8 cellular contexts compared by ENCODE assay signal in genomic region chr9:111631071-111631971, GRCh38. TPM values are rescaled to one million over a fixed set of nuclear protein-coding genes. Genes with fewer than 3 reads are reported as not detected.
A peak's percentile ranks its signal among the peaks of the same experiment; 100 is the strongest.
DNase-seq lines count a peak whose midpoint lies in the region; ATAC-seq and TF ChIP-seq lines count a peak whose summit lies in the region.

Gene DNAJC25, plus strand, starts transcription at chr9:111631334. Its CDS starts 74 bp downstream, at chr9:111631408.

- H3K4me2 ChIP-seq in GM23338 (peak within 1 kb of the TSS; percentile 86), fibroblast of lung (ENCODE audit: extremely low read depth, insufficient read depth, low read length) (peak within 1 kb of the TSS; percentile 97)

- POLR2A ChIA-PET in naive thymus-derived CD4-positive, alpha-beta T cell (lab: Charles Lee), result interaction anchor here (0.6 to 1.9 kb wide), 15 partner anchors 20 to 1644 kb away, joined by 3 to 11 read pairs (median 3); partner anchors contain the start of genes CDC26, ECPAS, GNG10 and SNX30

- H3K79me2 ChIP-seq in GM23338 (replicated peaks; ENCODE audit: insufficient read depth) (peaks cover 48% of the 10 kb centered on the region), fibroblast of lung (ENCODE audit: control insufficient read depth, insufficient read depth, low read length) (peaks cover 49% of the 10 kb centered on the region)

- peak within 1 kb of the TSS; percentile 79 for H3K27ac Mint-ChIP-seq in GM23338
- H3K27ac Mint-ChIP-seq in naive thymus-derived CD4-positive, alpha-beta T cell, result peak within 1 kb of the TSS; percentile 78 to 95 (median 89)
- peak within 1 kb of the TSS; percentile 81 for H3K27ac Mint-ChIP-seq in stimulated activated memory B cell treated with anti-CD40 and anti-IgM and Interleukin-4, amounts not matched to agents 10 μg/mL and 1 μg/mL and 100 μg/mL, for 72 hours

- H3K4me1 ChIP-seq in GM23338 (ENCODE audit: insufficient read depth), result peaks cover 8% of the 10 kb centered on the region
- H3K4me1 ChIP-seq in fibroblast of lung (ENCODE audit: control insufficient read depth, extremely low read depth, insufficient read depth, low read length), result peaks cover 2% of the 10 kb centered on the region
- peaks cover 14 to 21% of the 10 kb centered on the region in 2 donors for H3K4me1 ChIP-seq in naive thymus-derived CD4-positive, alpha-beta T cell (ENCODE audit: control insufficient read depth in 2 of 2, insufficient read depth in 2 of 2, low read length in 2 of 2)

- TF ChIP-seq CTCF in GM23338 (conservative IDR thresholded peaks at IDR 0.05; ENCODE audit: low read depth in 2 of 2), result no peak
- TF ChIP-seq CTCF in fibroblast of lung (conservative IDR thresholded peaks at IDR 0.05 in 1 of 2, IDR thresholded peaks at IDR 0.05 in 1 of 2; ENCODE audit: low read depth in 1 of 2, low read length in 2 of 2), result no peak

- H3K4me1 Mint-ChIP-seq in GM23338, result peaks cover 30% of the 10 kb centered on the region
- H3K4me1 Mint-ChIP-seq in naive thymus-derived CD4-positive, alpha-beta T cell, result peaks cover 29 to 57% (median 47%) of the 10 kb centered on the region in 7 donors
- peaks cover 41% of the 10 kb centered on the region for H3K4me1 Mint-ChIP-seq in stimulated activated memory B cell treated with anti-CD40 and anti-IgM and Interleukin-4, amounts not matched to agents 10 μg/mL and 1 μg/mL and 100 μg/mL, for 72 hours

- H3F3A ChIP-seq in GM23338 (replicated peaks; ENCODE audit: low read depth), result no peaks in the 10 kb centered on the region

- no peaks in the 10 kb centered on the region for H3K27me3 ChIP-seq in GM23338 (ENCODE audit: insufficient read depth)
- no peaks in the 10 kb centered on the region for H3K27me3 ChIP-seq in fibroblast of lung (ENCODE audit: control insufficient read depth, insufficient read depth, low read length)
- no peaks in the 10 kb centered on the region for H3K27me3 ChIP-seq in naive thymus-derived CD4-positive, alpha-beta T cell (ENCODE audit: control insufficient read depth in 2 of 2, insufficient read depth in 2 of 2, low read length in 2 of 2)

- intact Hi-C loops in naive thymus-derived CD4-positive, alpha-beta T cell (cut with micrococcal nuclease), result loop anchor here (1.0 to 10.0 kb wide), 17 partner anchors 31 to 1709 kb away; partner anchors contain the start of genes INIP (in 2 of the 2), PTBP3 (in 2 of the 2), SNX30 (in 2 of the 2) and ZNF483 (in 2 of the 2)

- DNase-seq in Daoy (ENCODE audit: low read depth), result peak; percentile 100
- peak; percentile 99 for DNase-seq in GM23338 (ENCODE audit: low spot score)
- DNase-seq in Kasumi-1 (lab: John Stamatoyannopoulos, UW), result peak; percentile 98
- DNase-seq in RKO (ENCODE audit: low spot score), result peak; percentile 100
- DNase-seq in activated T-helper 1 cell treated with anti-CD3 and anti-CD28 coated beads, Interleukin-2, amount 50 U/mL, for 16 hours (ENCODE audit: low read depth in 1 of 2, low spot score in 1 of 2), result peak; percentile 88 to 95
- DNase-seq in fibroblast of lung (ENCODE audit: low read depth in 2 of 2), result peak; percentile 99
- peak; percentile 94 to 98 (median 97) for DNase-seq in naive thymus-derived CD4-positive, alpha-beta T cell

- ATAC-seq in GM23338, result peak; percentile 94
- peak; percentile 97 for ATAC-seq in naive thymus-derived CD4-positive, alpha-beta T cell
- peak; percentile 99 for ATAC-seq in stimulated activated memory B cell treated with anti-CD40 and anti-IgM and Interleukin-4, amounts not matched to agents 10 μg/mL and 1 μg/mL and 100 μg/mL, for 72 hours

- H3K9me2 ChIP-seq in GM23338 (ENCODE audit: insufficient read depth), result no peaks in the 10 kb centered on the region

- H2AFZ ChIP-seq in GM23338 (peak within 1 kb of the TSS; percentile 96), fibroblast of lung (ENCODE audit: low read length) (peak within 1 kb of the TSS; percentile 99)

- no peaks in the 10 kb centered on the region for H3K9me3 Mint-ChIP-seq in GM23338
- H3K9me3 Mint-ChIP-seq in naive thymus-derived CD4-positive, alpha-beta T cell, result peaks cover 0 to 2% (median 0%) of the 10 kb centered on the region in 11 donors
- no peaks in the 10 kb centered on the region for H3K9me3 Mint-ChIP-seq in stimulated activated memory B cell treated with anti-CD40 and anti-IgM and Interleukin-4, amounts not matched to agents 10 μg/mL and 1 μg/mL and 100 μg/mL, for 72 hours

- H4K20me1 ChIP-seq in GM23338 (replicated peaks; ENCODE audit: insufficient read depth) (peaks cover 13% of the 10 kb centered on the region; the same call in 1 of the 2 replicates), fibroblast of lung (ENCODE audit: control insufficient read depth, extremely low read depth, insufficient read depth, low read length) (no peaks in the 10 kb centered on the region)

- peaks cover 4% of the 10 kb centered on the region for H3K27me3 Mint-ChIP-seq in GM23338 (ENCODE audit: insufficient read depth, low read depth, poor library complexity)
- no peaks in the 10 kb centered on the region for H3K27me3 Mint-ChIP-seq in naive thymus-derived CD4-positive, alpha-beta T cell
- no peaks in the 10 kb centered on the region for H3K27me3 Mint-ChIP-seq in stimulated activated memory B cell treated with anti-CD40 and anti-IgM and Interleukin-4, amounts not matched to agents 10 μg/mL and 1 μg/mL and 100 μg/mL, for 72 hours

- H3K27ac ChIP-seq in GM23338 (ENCODE audit: low read depth), result 0 out of 2 replicates have a peak within 1 kb of the TSS, but pooled peaks have one; percentile 79
- peak within 1 kb of the TSS; percentile 87 for H3K27ac ChIP-seq in fibroblast of lung (ENCODE audit: insufficient read depth, low read length)
- H3K27ac ChIP-seq in naive thymus-derived CD4-positive, alpha-beta T cell (ENCODE audit: low read depth, low read length), result peak within 1 kb of the TSS; percentile 83

- peak within 1 kb of the TSS; percentile 85 for H3K9ac ChIP-seq in fibroblast of lung (ENCODE audit: insufficient read depth, low read length)

- H3K36me3 Mint-ChIP-seq in GM23338 (ENCODE audit: low read depth), result no peaks in the 10 kb centered on the region
- peaks cover 0 to 7% (median 6%) of the 10 kb centered on the region in 5 donors for H3K36me3 Mint-ChIP-seq in naive thymus-derived CD4-positive, alpha-beta T cell
- H3K36me3 Mint-ChIP-seq in stimulated activated memory B cell treated with anti-CD40 and anti-IgM and Interleukin-4, amounts not matched to agents 10 μg/mL and 1 μg/mL and 100 μg/mL, for 72 hours, result peaks cover 17% of the 10 kb centered on the region

- CTCF ChIA-PET in naive thymus-derived CD4-positive, alpha-beta T cell (lab: Charles Lee), result interaction anchor here (0.6 kb wide), 1 partner anchor 125 kb away, joined by 3 read pairs; no protein-coding TSS in a partner anchor

- H3K9me3 ChIP-seq in fibroblast of lung (ENCODE audit: control insufficient read depth, insufficient read depth, low read depth, low read length), result no peaks in the 10 kb centered on the region
- H3K9me3 ChIP-seq in naive thymus-derived CD4-positive, alpha-beta T cell (ENCODE audit: control insufficient read depth in 2 of 3, low read length in 3 of 3), result no peaks in the 10 kb centered on the region

- H3K36me3 ChIP-seq in GM23338 (ENCODE audit: insufficient read depth) (no peaks in the 10 kb centered on the region), fibroblast of lung (ENCODE audit: control insufficient read depth, insufficient read depth, low read length) (no peaks in the 10 kb centered on the region)
- no peaks in the 10 kb centered on the region for H3K36me3 ChIP-seq in naive thymus-derived CD4-positive, alpha-beta T cell (ENCODE audit: control insufficient read depth in 2 of 3, insufficient read depth in 3 of 3, low read length in 3 of 3)

- H3K4me3 ChIP-seq in GM23338 (peak within 1 kb of the TSS; percentile 78), fibroblast of lung (replicated peaks in 1 of 4; ENCODE audit: control extremely low read depth in 1 of 4, insufficient read depth in 1 of 4, low read depth in 3 of 4, low read length in 4 of 4) (peak within 1 kb of the TSS; percentile 87 to 97 (median 95))
- peak within 1 kb of the TSS; percentile 82 for H3K4me3 ChIP-seq in naive thymus-derived CD4-positive, alpha-beta T cell (ENCODE audit: low read length)

- H3K4me3 Mint-ChIP-seq in GM23338, result peak within 1 kb of the TSS; percentile 95
- peak within 1 kb of the TSS; percentile 81 to 99 (median 94) for H3K4me3 Mint-ChIP-seq in naive thymus-derived CD4-positive, alpha-beta T cell
- H3K4me3 Mint-ChIP-seq in stimulated activated memory B cell treated with anti-CD40 and anti-IgM and Interleukin-4, amounts not matched to agents 10 μg/mL and 1 μg/mL and 100 μg/mL, for 72 hours, result peak within 1 kb of the TSS; percentile 95

TF ChIP-seq in GM23338, 12 proteins besides CTCF, POLR2A, EP300 and RAD21 (continues in another document):
- peak; percentile 98 for TF ChIP-seq POLR2AphosphoS5 (IDR thresholded peaks at IDR 0.05; ENCODE audit: low read depth)
- no peak for TF ChIP-seq ZNF331 (CRISPR knock-in tag; IDR thresholded peaks at IDR 0.05; ENCODE audit: low read depth)
- no peak for TF ChIP-seq STAT1 (IDR thresholded peaks at IDR 0.05; ENCODE audit: unreplicated experiment)
- no peak for TF ChIP-seq JUNB (IDR thresholded peaks at IDR 0.05; ENCODE audit: unreplicated experiment)
- no peak for TF ChIP-seq ZNF114 (CRISPR knock-in tag; IDR thresholded peaks at IDR 0.05)
- no peak for TF ChIP-seq NANOG (IDR thresholded peaks at IDR 0.05; ENCODE audit: borderline replicate concordance)

RNA-seq across cellular contexts. Expression of gene DNAJC25, which starts in this region (rescaled TPM):
- total RNA-seq in Daoy (2014; rRNA removed; shearing (Covaris generic)), result 19.5 and 22.5 TPM in 2 replicates
- 8.9 and 9.6 TPM in 2 replicates for total RNA-seq in GM23338 (2014; rRNA removed; shearing (Covaris generic))
- polyA plus RNA-seq in GM23338 (2016; fragmentation: Nextera tagmentation; extraction: Ambion mirVana), result 6.8 and 8.4 TPM in 2 replicates
- total RNA-seq in fibroblast of lung, result 6.7 and 7.3 TPM in 2 replicates
- polyA plus RNA-seq in fibroblast of lung, result 6.4 and 10.6 TPM in 2 replicates
- polyA plus RNA-seq in fibroblast of lung (2012), result 7.3 and 9.3 TPM in 2 replicates
- 1.0 and 1.6 TPM in 2 replicates for polyA minus RNA-seq in fibroblast of lung (ENCODE audit: low replicate concordance)
- total RNA-seq in naive thymus-derived CD4-positive, alpha-beta T cell, result 1 to 10 TPM; 4.0 to 6.0 (median 5.2) TPM
- 1 to 10 TPM; 1.7 to 1.9 TPM for polyA plus RNA-seq in naive thymus-derived CD4-positive, alpha-beta T cell

Comparison
In these comparisons a context has a peak if more than half of its experiments do, and no peak if none do; other contexts are left out.
1. Peak in every context shown above with its lines: DNase-seq, ATAC-seq, H3K4me3 ChIP-seq and H3K27ac ChIP-seq.